1 cellular context compared by ENCODE assay signal in the genomic region with DNA sequence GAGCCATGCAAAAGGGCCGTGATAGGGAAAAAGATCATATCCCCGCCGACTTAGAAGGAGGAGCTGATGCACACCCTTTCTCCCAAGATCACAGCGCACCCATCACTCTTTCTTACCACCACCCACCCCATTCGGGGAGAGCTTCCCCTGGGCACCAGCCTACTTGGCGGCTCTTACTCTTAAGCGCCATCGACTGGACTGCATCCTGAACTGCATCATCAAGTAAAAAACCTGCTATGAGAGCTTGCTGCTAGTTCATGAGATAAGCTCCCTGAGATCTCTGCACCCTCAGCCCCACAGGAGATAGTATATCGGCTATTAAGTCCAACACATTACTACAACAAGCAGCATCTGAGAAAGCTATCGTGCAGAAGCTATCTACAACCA.
TF ChIP-seq lines count a peak whose summit lies in the region.

No MANE protein-coding gene starts in this region.

TF ChIP-seq in H1, 55 proteins besides CTCF, POLR2A, EP300 and RAD21:
- TF ChIP-seq EGR1 (IDR thresholded peaks at IDR 0.05; ENCODE audit: borderline replicate concordance, low read depth, low read length) (no peak), HDAC6 (IDR thresholded peaks at IDR 0.05; ENCODE audit: low read depth, low read length) (no peak), ZNF274 (IDR thresholded peaks at IDR 0.05; ENCODE audit: borderline replicate concordance, extremely low read depth, low read length) (no peak), RXRA (IDR thresholded peaks at IDR 0.05; ENCODE audit: insufficient read depth, low read depth, low read length) (no peak), EZH2 (IDR thresholded peaks at IDR 0.05; ENCODE audit: low read depth, low read length, severe bottlenecking) (no peak), ASH2L (IDR thresholded peaks at IDR 0.05; ENCODE audit: low read length) (no peak), SIN3A (conservative IDR thresholded peaks at IDR 0.05 in 1 of 2, IDR thresholded peaks at IDR 0.05 in 1 of 2; ENCODE audit: low read depth in 1 of 2, low read length in 2 of 2) (no peak), CREB1 (IDR thresholded peaks at IDR 0.05) (no peak), CHD1 (IDR thresholded peaks at IDR 0.05; ENCODE audit: low read depth, low read length) (no peak), BCL11A (IDR thresholded peaks at IDR 0.05; ENCODE audit: low read depth in 2 of 2, low read length in 2 of 2) (no peak), JUND (IDR thresholded peaks at IDR 0.05; ENCODE audit: low read length) (no peak)
- TF ChIP-seq, protein P1, sequence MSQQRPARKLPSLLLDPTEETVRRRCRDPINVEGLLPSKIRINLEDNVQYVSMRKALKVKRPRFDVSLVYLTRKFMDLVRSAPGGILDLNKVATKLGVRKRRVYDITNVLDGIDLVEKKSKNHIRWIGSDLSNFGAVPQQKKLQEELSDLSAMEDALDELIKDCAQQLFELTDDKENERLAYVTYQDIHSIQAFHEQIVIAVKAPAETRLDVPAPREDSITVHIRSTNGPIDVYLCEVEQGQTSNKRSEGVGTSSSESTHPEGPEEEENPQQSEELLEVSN (IDR thresholded peaks at IDR 0.05): no peak
